ENCODE assay signal across 21 cellular contexts in the genomic region with DNA sequence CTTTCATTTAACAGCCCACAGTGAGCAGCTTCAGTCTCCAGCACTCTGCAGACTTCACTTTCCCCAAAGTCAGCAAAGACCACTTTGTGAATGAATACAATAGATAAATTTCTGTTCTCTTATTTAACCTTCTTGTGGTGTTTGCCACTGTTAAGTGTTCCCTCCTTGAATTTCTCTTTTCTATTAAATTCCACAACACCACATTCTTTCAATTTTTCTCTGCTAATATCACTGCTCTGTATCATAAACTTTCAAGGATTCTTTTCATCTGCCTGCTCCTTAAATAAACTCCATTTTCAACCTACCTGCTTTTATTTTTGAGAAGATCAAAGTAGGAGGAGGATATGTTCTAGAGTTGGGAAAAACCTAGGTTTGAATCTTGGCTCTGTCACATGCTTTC.
DNase-seq lines count a peak whose midpoint lies in the region; ATAC-seq and TF ChIP-seq lines count a peak whose summit lies in the region.
"Had no signal": no experiment of that assay in that cellular context is flagged by ENCODE, and none has a peak within 500 bp of the region (broad histone marks: within the 10 kb centered on the region; RNA-seq: fewer than 3 reads in every experiment).

No MANE protein-coding gene starts in this region.

- peak; percentile 26; the same call in 1 of the 3 replicates for ATAC-seq in SK-N-SH treated with all-trans-retinoic acid at 6 μM for 48 hours
- ATAC-seq in GM21526 (IDR thresholded peaks at IDR 0.05; ENCODE audit: low FRiP score, unreplicated experiment), result no peak

- no peaks in the 10 kb centered on the region for H3F3A ChIP-seq in SK-N-SH (replicated peaks; ENCODE audit: insufficient read depth)

- no peaks in the 10 kb centered on the region; a peak in 2 of 4 replicates for H3K4me1 ChIP-seq in SK-N-SH (ENCODE audit: control insufficient read depth in 1 of 2, insufficient read depth in 2 of 2, low read depth in 1 of 2, low read length in 1 of 2)
- H3K4me1 ChIP-seq: BLaER1 treated with 17β-estradiol and CSF1 and Interleukin-3, amounts not matched to agents 10 nM and 100 nM; Peyer's patch; SJCRH30 had no signal

- H3K4me3 Mint-ChIP-seq in nephron (no peak overlapping the region), type B pancreatic cell (no peak overlapping the region)
- H3K4me3 Mint-ChIP-seq: CD4-positive, alpha-beta memory T cell had no signal

- H3K27me3 Mint-ChIP-seq in nephron (ENCODE audit: low read depth) (no peaks in the 10 kb centered on the region), type B pancreatic cell (no peaks in the 10 kb centered on the region)
- H3K27me3 Mint-ChIP-seq: CD4-positive, alpha-beta memory T cell had no signal

- no peaks in the 10 kb centered on the region for H3K79me2 ChIP-seq in SK-N-SH (ENCODE audit: insufficient read depth)

- no peaks in the 10 kb centered on the region for H3K9me2 ChIP-seq in SK-N-SH

- H3K27ac Mint-ChIP-seq in nephron (peak overlapping the region in 2 of 3 experiments; percentile 4 to 10), type B pancreatic cell (peak overlapping the region; percentile 32)
- H3K27ac Mint-ChIP-seq: CD4-positive, alpha-beta memory T cell had no signal

- TF ChIP-seq RAD21 in SK-N-SH (IDR thresholded peaks at IDR 0.05; ENCODE audit: low read length), result no peak

- no peak for TF ChIP-seq EP300 in SK-N-SH (IDR thresholded peaks at IDR 0.05; ENCODE audit: borderline replicate concordance in 1 of 2, low read depth in 1 of 2, low read length in 1 of 2)

- TF ChIP-seq CTCF in SK-N-SH (IDR thresholded peaks at IDR 0.05), result no peak
- no peak for TF ChIP-seq CTCF in choroid plexus epithelial cell (conservative IDR thresholded peaks at IDR 0.05; ENCODE audit: low read depth, low read length)
- no peak for TF ChIP-seq CTCF in nephron (IDR thresholded peaks at IDR 0.05; ENCODE audit: unreplicated experiment in 3 of 3)
- TF ChIP-seq CTCF in type B pancreatic cell (conservative IDR thresholded peaks at IDR 0.05), result no peak

- no peaks in the 10 kb centered on the region for H3K9me3 ChIP-seq in SK-N-SH
- H3K9me3 ChIP-seq: BLaER1 treated with 17β-estradiol and CSF1 and Interleukin-3, amounts not matched to agents 10 nM and 100 nM; Peyer's patch had no signal

- H3K36me3 ChIP-seq in SK-N-SH (replicated peaks in 1 of 2; ENCODE audit: control insufficient read depth in 1 of 2, insufficient read depth in 2 of 2, low read length in 1 of 2), result no peaks in the 10 kb centered on the region
- H3K36me3 ChIP-seq: BLaER1 treated with 17β-estradiol and CSF1 and Interleukin-3, amounts not matched to agents 10 nM and 100 nM; Peyer's patch; SJCRH30 had no signal

- H2AFZ ChIP-seq in SK-N-SH (ENCODE audit: low read depth), result no peak overlapping the region

- no peaks in the 10 kb centered on the region for H4K20me1 ChIP-seq in SK-N-SH (ENCODE audit: insufficient read depth)
- H4K20me1 ChIP-seq: BLaER1 treated with 17β-estradiol and CSF1 and Interleukin-3, amounts not matched to agents 10 nM and 100 nM had no signal

- no peaks in the 10 kb centered on the region for H3K27me3 ChIP-seq in SK-N-SH (ENCODE audit: insufficient read depth)
- H3K27me3 ChIP-seq: BLaER1 treated with 17β-estradiol and CSF1 and Interleukin-3, amounts not matched to agents 10 nM and 100 nM; Peyer's patch; SJCRH30 had no signal

- H3K9me3 Mint-ChIP-seq in nephron (peaks cover 17% of the 10 kb centered on the region), type B pancreatic cell (peaks cover 10% of the 10 kb centered on the region)

- H3K4me3 ChIP-seq in SK-N-SH (ENCODE audit: low read depth in 2 of 2, low read length in 1 of 2), result no peak overlapping the region
- no peak overlapping the region for H3K4me3 ChIP-seq in choroid plexus epithelial cell (ENCODE audit: low read depth, low read length)
- H3K4me3 ChIP-seq: BLaER1 treated with 17β-estradiol and CSF1 and Interleukin-3, amounts not matched to agents 10 nM and 100 nM; Peyer's patch; SJCRH30 had no signal

- CTCF ChIA-PET in SK-N-SH (lab: Yijun Ruan, JAX), result no interaction called here

- DNase-seq in SK-N-SH (no peak), choroid plexus epithelial cell (ENCODE audit: low read depth) (peak; percentile 19), type B pancreatic cell (ENCODE audit: extremely low spot score, unreplicated experiment) (no peak), NCI-H128 (lab: John Stamatoyannopoulos, UW; ENCODE audit: unreplicated experiment) (no peak), OCI-M1 (lab: John Stamatoyannopoulos, UW) (no peak)
- DNase-seq: ACHN; CD4-positive, alpha-beta memory T cell; GOT3; Kasumi-1; NCI-H1417 treated with DMSO at 0.1 percent for 48 hours; NCI-H187 treated with DMSO at 0.1 percent for 48 hours; NCI-H2227 treated with DMSO at 0.1 percent for 48 hours; NCI-H510A treated with DMSO at 0.1 percent for 48 hours; NCI-H748 treated with DMSO at 0.1 percent for 48 hours; Peyer's patch; SJCRH30 had no signal

- H3K9ac ChIP-seq in SK-N-SH, result no peak overlapping the region
- H3K9ac ChIP-seq: BLaER1 treated with 17β-estradiol and CSF1 and Interleukin-3, amounts not matched to agents 10 nM and 100 nM had no signal

- H3K36me3 Mint-ChIP-seq in nephron (ENCODE audit: low read depth), result peaks cover 11% of the 10 kb centered on the region
- H3K36me3 Mint-ChIP-seq in type B pancreatic cell, result no peaks in the 10 kb centered on the region
- H3K36me3 Mint-ChIP-seq: CD4-positive, alpha-beta memory T cell had no signal

- H3K4me1 Mint-ChIP-seq in nephron (peaks cover 7% of the 10 kb centered on the region), type B pancreatic cell (ENCODE audit: unreplicated experiment) (peaks cover 7% of the 10 kb centered on the region)
- H3K4me1 Mint-ChIP-seq: CD4-positive, alpha-beta memory T cell had no signal

- no peak overlapping the region for H3K27ac ChIP-seq in SK-N-SH (ENCODE audit: low read depth in 2 of 2, low read length in 1 of 2)
- H3K27ac ChIP-seq: 22Rv1; BLaER1 treated with 17β-estradiol and CSF1 and Interleukin-3, amounts not matched to agents 10 nM and 100 nM; Peyer's patch; SJCRH30 had no signal

- POLR2A ChIA-PET in SK-N-SH (lab: Yijun Ruan, JAX), result no interaction called here

- H3K4me2 ChIP-seq in SK-N-SH, result no peak overlapping the region
- H3K4me2 ChIP-seq: BLaER1 treated with 17β-estradiol and CSF1 and Interleukin-3, amounts not matched to agents 10 nM and 100 nM had no signal

TF ChIP-seq in SK-N-SH treated with all-trans-retinoic acid at 6 μM for 48 hours, 23 proteins besides CTCF, POLR2A, EP300 and RAD21:
- TF ChIP-seq TOX (CRISPR knock-in tag; IDR thresholded peaks at IDR 0.05; ENCODE audit: borderline replicate concordance), result no peak
- no peak for TF ChIP-seq CSDC2 (CRISPR knock-in tag; IDR thresholded peaks at IDR 0.05)
- TF ChIP-seq ZFP3 (CRISPR knock-in tag; IDR thresholded peaks at IDR 0.05), result no peak

TF ChIP-seq in SK-N-SH, 30 proteins besides CTCF, POLR2A, EP300 and RAD21 (continues in another document):
- TF ChIP-seq, protein P1, sequence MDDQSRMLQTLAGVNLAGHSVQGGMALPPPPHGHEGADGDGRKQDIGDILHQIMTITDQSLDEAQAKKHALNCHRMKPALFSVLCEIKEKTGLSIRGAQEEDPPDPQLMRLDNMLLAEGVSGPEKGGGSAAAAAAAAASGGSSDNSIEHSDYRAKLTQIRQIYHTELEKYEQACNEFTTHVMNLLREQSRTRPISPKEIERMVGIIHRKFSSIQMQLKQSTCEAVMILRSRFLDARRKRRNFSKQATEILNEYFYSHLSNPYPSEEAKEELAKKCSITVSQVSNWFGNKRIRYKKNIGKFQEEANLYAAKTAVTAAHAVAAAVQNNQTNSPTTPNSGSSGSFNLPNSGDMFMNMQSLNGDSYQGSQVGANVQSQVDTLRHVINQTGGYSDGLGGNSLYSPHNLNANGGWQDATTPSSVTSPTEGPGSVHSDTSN (IDR thresholded peaks at IDR 0.05), result no peak
- TF ChIP-seq GATA2 (CRISPR knock-in tag; IDR thresholded peaks at IDR 0.05) (no peak), NFIC (IDR thresholded peaks at IDR 0.05; ENCODE audit: borderline replicate concordance) (no peak), FOSL2 (IDR thresholded peaks at IDR 0.05; ENCODE audit: borderline replicate concordance, low read depth) (no peak), FOXM1 (IDR thresholded peaks at IDR 0.05; ENCODE audit: low read depth) (no peak), RXRA (IDR thresholded peaks at IDR 0.05; ENCODE audit: borderline replicate concordance, low read depth) (no peak), SMC3 (IDR thresholded peaks at IDR 0.05; ENCODE audit: low read depth, low read length) (no peak), POLR2AphosphoS5 (IDR thresholded peaks at IDR 0.05; ENCODE audit: low read depth, low read length) (no peak), RFX5 (IDR thresholded peaks at IDR 0.05; ENCODE audit: low read length) (no peak)
- TF ChIP-seq, protein P2, sequence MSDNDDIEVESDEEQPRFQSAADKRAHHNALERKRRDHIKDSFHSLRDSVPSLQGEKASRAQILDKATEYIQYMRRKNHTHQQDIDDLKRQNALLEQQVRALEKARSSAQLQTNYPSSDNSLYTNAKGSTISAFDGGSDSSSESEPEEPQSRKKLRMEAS (IDR thresholded peaks at IDR 0.05; ENCODE audit: low read depth), result no peak
- TF ChIP-seq, protein P3, sequence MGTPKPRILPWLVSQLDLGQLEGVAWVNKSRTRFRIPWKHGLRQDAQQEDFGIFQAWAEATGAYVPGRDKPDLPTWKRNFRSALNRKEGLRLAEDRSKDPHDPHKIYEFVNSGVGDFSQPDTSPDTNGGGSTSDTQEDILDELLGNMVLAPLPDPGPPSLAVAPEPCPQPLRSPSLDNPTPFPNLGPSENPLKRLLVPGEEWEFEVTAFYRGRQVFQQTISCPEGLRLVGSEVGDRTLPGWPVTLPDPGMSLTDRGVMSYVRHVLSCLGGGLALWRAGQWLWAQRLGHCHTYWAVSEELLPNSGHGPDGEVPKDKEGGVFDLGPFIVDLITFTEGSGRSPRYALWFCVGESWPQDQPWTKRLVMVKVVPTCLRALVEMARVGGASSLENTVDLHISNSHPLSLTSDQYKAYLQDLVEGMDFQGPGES (IDR thresholded peaks at IDR 0.05; ENCODE audit: low read depth, low read length), result no peak
- TF ChIP-seq, protein P4, sequence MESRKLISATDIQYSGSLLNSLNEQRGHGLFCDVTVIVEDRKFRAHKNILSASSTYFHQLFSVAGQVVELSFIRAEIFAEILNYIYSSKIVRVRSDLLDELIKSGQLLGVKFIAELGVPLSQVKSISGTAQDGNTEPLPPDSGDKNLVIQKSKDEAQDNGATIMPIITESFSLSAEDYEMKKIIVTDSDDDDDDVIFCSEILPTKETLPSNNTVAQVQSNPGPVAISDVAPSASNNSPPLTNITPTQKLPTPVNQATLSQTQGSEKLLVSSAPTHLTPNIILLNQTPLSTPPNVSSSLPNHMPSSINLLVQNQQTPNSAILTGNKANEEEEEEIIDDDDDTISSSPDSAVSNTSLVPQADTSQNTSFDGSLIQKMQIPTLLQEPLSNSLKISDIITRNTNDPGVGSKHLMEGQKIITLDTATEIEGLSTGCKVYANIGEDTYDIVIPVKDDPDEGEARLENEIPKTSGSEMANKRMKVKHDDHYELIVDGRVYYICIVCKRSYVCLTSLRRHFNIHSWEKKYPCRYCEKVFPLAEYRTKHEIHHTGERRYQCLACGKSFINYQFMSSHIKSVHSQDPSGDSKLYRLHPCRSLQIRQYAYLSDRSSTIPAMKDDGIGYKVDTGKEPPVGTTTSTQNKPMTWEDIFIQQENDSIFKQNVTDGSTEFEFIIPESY (IDR thresholded peaks at IDR 0.05; ENCODE audit: borderline replicate concordance, low read depth), result no peak
